In the genomic region with DNA sequence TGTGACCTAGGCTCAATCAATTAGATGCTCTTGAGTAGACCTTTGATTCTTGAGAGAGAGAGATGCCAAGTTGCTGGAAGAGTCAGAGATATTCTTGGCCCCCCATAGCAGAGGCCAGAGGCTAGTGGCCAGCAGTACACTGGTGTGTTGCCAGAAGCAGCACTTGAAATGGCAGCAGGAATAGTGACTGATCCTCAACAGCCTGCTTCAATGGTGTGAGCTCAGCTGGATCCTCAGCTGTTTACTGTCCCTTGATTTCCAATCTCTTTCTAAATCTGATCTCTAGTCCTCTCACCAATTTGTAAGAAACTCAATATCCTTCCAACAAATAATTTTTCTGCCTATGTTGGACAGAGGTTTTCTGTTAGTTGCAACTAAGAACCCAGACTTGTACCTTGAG, we compare ENCODE assay signal across 1 cellular context.
TF ChIP-seq lines count a peak whose summit lies in the region.

No MANE protein-coding gene starts in this region.

TF ChIP-seq in IMR-90, 13 proteins besides CTCF, POLR2A, EP300 and RAD21:
- TF ChIP-seq RCOR1 (IDR thresholded peaks at IDR 0.05; ENCODE audit: insufficient replicate concordance, low read length): no peak
- TF ChIP-seq BHLHE40 (IDR thresholded peaks at IDR 0.05; ENCODE audit: low read depth, low read length): no peak
- TF ChIP-seq, protein P1, sequence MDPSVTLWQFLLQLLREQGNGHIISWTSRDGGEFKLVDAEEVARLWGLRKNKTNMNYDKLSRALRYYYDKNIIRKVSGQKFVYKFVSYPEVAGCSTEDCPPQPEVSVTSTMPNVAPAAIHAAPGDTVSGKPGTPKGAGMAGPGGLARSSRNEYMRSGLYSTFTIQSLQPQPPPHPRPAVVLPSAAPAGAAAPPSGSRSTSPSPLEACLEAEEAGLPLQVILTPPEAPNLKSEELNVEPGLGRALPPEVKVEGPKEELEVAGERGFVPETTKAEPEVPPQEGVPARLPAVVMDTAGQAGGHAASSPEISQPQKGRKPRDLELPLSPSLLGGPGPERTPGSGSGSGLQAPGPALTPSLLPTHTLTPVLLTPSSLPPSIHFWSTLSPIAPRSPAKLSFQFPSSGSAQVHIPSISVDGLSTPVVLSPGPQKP (IDR thresholded peaks at IDR 0.05; ENCODE audit: borderline replicate concordance, low read depth, low read length): no peak
- no peak for TF ChIP-seq MXI1 (IDR thresholded peaks at IDR 0.05; ENCODE audit: borderline replicate concordance, low read depth, low read length)
- TF ChIP-seq NFE2L2 (IDR thresholded peaks at IDR 0.05; ENCODE audit: low read depth, low read length): no peak
- no peak for TF ChIP-seq MAFK (IDR thresholded peaks at IDR 0.05; ENCODE audit: low read depth, low read length)
- TF ChIP-seq CHD1 (IDR thresholded peaks at IDR 0.05; ENCODE audit: low read depth, low read length): no peak
- TF ChIP-seq FOS (IDR thresholded peaks at IDR 0.05; ENCODE audit: low read depth, low read length): no peak
- TF ChIP-seq RFX5 (IDR thresholded peaks at IDR 0.05; ENCODE audit: low read depth, low read length): no peak
- no peak for TF ChIP-seq USF2 (IDR thresholded peaks at IDR 0.05; ENCODE audit: low read depth, low read length)
- TF ChIP-seq MAZ (IDR thresholded peaks at IDR 0.05; ENCODE audit: borderline replicate concordance, low read depth, low read length): no peak
- no peak for TF ChIP-seq SMC3 (IDR thresholded peaks at IDR 0.05; ENCODE audit: low read depth, low read length)
- no peak for TF ChIP-seq CEBPB (IDR thresholded peaks at IDR 0.05; ENCODE audit: low read depth, low read length)
